Comparison of ENCODE assay signal across 9 cellular contexts in the genomic region with DNA sequence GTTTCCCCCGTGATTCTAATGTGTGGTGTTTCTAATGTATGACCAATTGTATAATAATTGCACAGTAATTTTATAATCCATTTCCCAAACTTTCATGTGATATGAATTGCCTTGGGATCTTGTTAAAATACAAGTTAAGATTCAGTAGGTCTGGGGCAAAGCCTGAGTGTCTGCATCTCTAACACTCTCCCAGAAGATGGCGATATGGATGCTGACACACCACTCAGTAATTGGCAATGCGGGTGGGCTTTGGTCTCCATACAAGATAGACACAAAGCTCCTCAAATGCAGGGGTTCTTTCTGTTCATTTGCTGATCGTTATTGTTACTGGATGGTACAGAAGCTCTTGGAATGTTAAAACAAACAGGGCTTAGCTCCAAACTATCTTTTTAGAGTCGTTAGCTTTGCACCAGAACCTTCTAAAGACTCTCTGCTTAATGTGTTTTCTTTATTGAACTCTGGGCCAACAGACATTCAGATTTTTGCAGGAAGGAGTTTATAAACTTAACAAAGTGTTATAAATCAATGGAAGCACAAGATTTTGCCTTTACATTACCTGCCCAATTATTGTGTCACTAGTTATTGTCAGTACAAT. TPM values are rescaled to one million over a fixed set of nuclear protein-coding genes. Genes with fewer than 3 reads are reported as not detected.
DNase-seq lines count a peak whose midpoint lies in the region; FAIRE-seq and TF ChIP-seq lines count a peak whose summit lies in the region.
"Had no signal": no experiment of that assay in that cellular context is flagged by ENCODE, and none has a peak within 500 bp of the region (broad histone marks: within the 10 kb centered on the region; RNA-seq: fewer than 3 reads in every experiment).

No MANE protein-coding gene starts in this region.

- TF ChIP-seq CTCF in LNCaP clone FGC (IDR thresholded peaks at IDR 0.05; ENCODE audit: control insufficient read depth, extremely low read depth, insufficient read depth) (peak; percentile 69), bronchial epithelial cell (IDR thresholded peaks at IDR 0.05; ENCODE audit: insufficient read depth, low read length, severe bottlenecking) (peak; percentile 38)

- H3K27me3 ChIP-seq in bronchial epithelial cell (ENCODE audit: control insufficient read depth, insufficient read depth, low read length), result no peaks in the 10 kb centered on the region
- H3K27me3 ChIP-seq: BLaER1 treated with 17β-estradiol and CSF1 and Interleukin-3, amounts not matched to agents 10 nM and 100 nM had no signal

- H3K4me3 ChIP-seq in LNCaP clone FGC (ENCODE audit: low read depth, low read length) (no peak overlapping the region), bronchial epithelial cell (ENCODE audit: low read depth, low read length) (no peak overlapping the region)
- H3K4me3 ChIP-seq: BLaER1 treated with 17β-estradiol and CSF1 and Interleukin-3, amounts not matched to agents 10 nM and 100 nM had no signal

- peak; percentile 2 for DNase-seq in NCI-H1694 treated with DMSO at 0.1 percent for 48 hours (lab: John Stamatoyannopoulos, UW)
- no peak for DNase-seq in NCI-H1694 (lab: John Stamatoyannopoulos, UW)
- DNase-seq in LNCaP clone FGC (ENCODE audit: low read depth), result no peak
- DNase-seq in bronchial epithelial cell (ENCODE audit: low read depth), result peak; percentile 21
- DNase-seq in retina, result peak; percentile 58
- DNase-seq in NCI-H1048 (lab: John Stamatoyannopoulos, UW), result no peak
- no peak for DNase-seq in stimulated activated CD4-positive, alpha-beta T cell treated with anti-CD3 and anti-CD28 coated beads, Interleukin-2, amount 100 ng/mL, for 24 hours
- no peak for DNase-seq in superior temporal gyrus (ENCODE audit: extremely low spot score)

- no peak for FAIRE-seq in bronchial epithelial cell (lab: Jason Lieb, UNC)

- H3K36me3 ChIP-seq in bronchial epithelial cell (ENCODE audit: control insufficient read depth, insufficient read depth, low read length), result no peaks in the 10 kb centered on the region
- H3K36me3 ChIP-seq: BLaER1 treated with 17β-estradiol and CSF1 and Interleukin-3, amounts not matched to agents 10 nM and 100 nM had no signal

RNA-seq across cellular contexts. Expression of a gene that starts 45.4 kb away (rescaled TPM):
- total RNA-seq in bronchial epithelial cell, result under 0.01 TPM in 2 replicates

Comparison
In these comparisons a context has a peak if more than half of its experiments do, and no peak if none do; other contexts are left out.
1. DNase-seq: peak in NCI-H1694 treated with DMSO at 0.1 percent for 48 hours (single experiment), bronchial epithelial cell (single experiment) and retina (single experiment); none in NCI-H1694 (single experiment), LNCaP clone FGC (single experiment), NCI-H1048 (single experiment), stimulated activated CD4-positive, alpha-beta T cell treated with anti-CD3 and anti-CD28 coated beads, Interleukin-2, amount 100 ng/mL, for 24 hours (0 of 2) and superior temporal gyrus (single experiment).